In genomic region chr12:42238240-42239140, GRCh38 we compare ENCODE assay signal across 8 cellular contexts. TPM values are rescaled to one million over a fixed set of nuclear protein-coding genes. Genes with fewer than 3 reads are reported as not detected.
DNase-seq lines count a peak whose midpoint lies in the region; ATAC-seq, FAIRE-seq and TF ChIP-seq lines count a peak whose summit lies in the region.

Gene YAF2, minus strand, starts transcription at chr12:42238248. Its CDS starts 68 bp downstream, at chr12:42238180.

- peaks cover 22% of the 10 kb centered on the region for H3K4me1 Mint-ChIP-seq in T-helper 17 cell

- H3K4me3 ChIP-seq in psoas muscle = peak within 1 kb of the TSS; percentile 77
- peak within 1 kb of the TSS; percentile 100 for H3K4me3 ChIP-seq in urinary bladder (ENCODE audit: low read depth, low read length)

- peaks cover 2% of the 10 kb centered on the region for H3K36me3 Mint-ChIP-seq in T-helper 17 cell (ENCODE audit: low read depth)

- peak within 1 kb of the TSS; percentile 83 for H3K27ac Mint-ChIP-seq in T-helper 17 cell

- peak; percentile 82 for DNase-seq in GM12891 (ENCODE audit: insufficient read length, low spot score)
- peak; percentile 79 for DNase-seq in NCI-H1105 (lab: John Stamatoyannopoulos, UW)
- DNase-seq in T-helper 17 cell = peak; percentile 80 to 86 (median 84)
- peak in 55 of 56 donors; percentile 36 to 96 (median 80) for DNase-seq in amygdala (lab: John Stamatoyannopoulos, UW)
- DNase-seq in left ventricle myocardium superior = peak; percentile 95
- DNase-seq in psoas muscle = peak; percentile 93 to 96

- TF ChIP-seq CTCF in psoas muscle (IDR thresholded peaks at IDR 0.05) = no peak

- H3K27ac ChIP-seq in psoas muscle (peak within 1 kb of the TSS; percentile 96), urinary bladder (ENCODE audit: low read depth) (peak within 1 kb of the TSS; percentile 96)

- peak; percentile 97 for FAIRE-seq in GM12891 (lab: Jason Lieb, UNC)

- H3K4me1 ChIP-seq in psoas muscle (peaks cover 28% of the 10 kb centered on the region), urinary bladder (ENCODE audit: insufficient read depth) (peaks cover 5% of the 10 kb centered on the region)

- peak within 1 kb of the TSS; percentile 92 for H3K4me3 Mint-ChIP-seq in T-helper 17 cell

- no peaks in the 10 kb centered on the region for H3K9me3 ChIP-seq in T-helper 17 cell (ENCODE audit: control insufficient read depth, low read length, poor library complexity, severe bottlenecking)
- H3K9me3 ChIP-seq in psoas muscle = no peaks in the 10 kb centered on the region

- ATAC-seq in HG02623 (IDR thresholded peaks at IDR 0.05; ENCODE audit: unreplicated experiment) = peak; percentile 72
- ATAC-seq in T-helper 17 cell = peak; percentile 88
- peak; percentile 88 for ATAC-seq in left ventricle myocardium superior
- peak; percentile 86 to 92 (median 92) for ATAC-seq in psoas muscle

- H3K27me3 Mint-ChIP-seq in T-helper 17 cell = no peaks in the 10 kb centered on the region

- intact Hi-C loops in left ventricle myocardium superior (cut with micrococcal nuclease) = loop anchor here (5.0 to 10.0 kb wide), 2 partner anchors 94 kb away; partner anchors contain the start of gene GXYLT1
- intact Hi-C loops in psoas muscle (cut with DNase I) = loop anchor here (5.0 kb wide), 2 partner anchors 96 to 1599 kb away; partner anchors contain the start of genes GXYLT1 (in 2 of the 2) and TMEM117 (in 1 of the 2)

- peak; percentile 67; the same call in 1 of the 2 replicates for TF ChIP-seq POLR2A in GM12891 (IDR thresholded peaks at IDR 0.05; ENCODE audit: low read depth, low read length)

- no peaks in the 10 kb centered on the region for H3K27me3 ChIP-seq in psoas muscle (ENCODE audit: insufficient read depth in 3 of 3, low read length in 2 of 3)

- H3K36me3 ChIP-seq in psoas muscle (ENCODE audit: insufficient read depth in 1 of 2, low read depth in 1 of 2) (peaks cover 0 to 4% of the 10 kb centered on the region in 2 donors), urinary bladder (ENCODE audit: insufficient read depth) (no peaks in the 10 kb centered on the region)

- 2 to 9% (median 5%) methylated on average over 21 to 69 of the region's 69 CpGs for WGBS in psoas muscle, 3 donors
- WGBS in urinary bladder = 3% methylated on average over 69 of the region's 69 CpGs

TF ChIP-seq in GM12891, 5 proteins besides CTCF, POLR2A, EP300 and RAD21:
- TF ChIP-seq SPI1 (IDR thresholded peaks at IDR 0.05; ENCODE audit: low read depth, low read length) = no peak
- peak; percentile 59; the same call in 1 of the 2 replicates for TF ChIP-seq POLR2AphosphoS5 (IDR thresholded peaks at IDR 0.05; ENCODE audit: low read depth, low read length)
- peak; percentile 15; the same call in 1 of the 2 replicates for TF ChIP-seq TAF1 (IDR thresholded peaks at IDR 0.05; ENCODE audit: low read depth, low read length)

RNA-seq across cellular contexts. Expression of gene YAF2, which starts in this region (rescaled TPM):
- 13.6 TPM for polyA plus RNA-seq in GM12891 (2012; ENCODE audit: low read depth, missing spikeins)
- total RNA-seq in T-helper 17 cell = 10 to 100 TPM; 65.1 to 71.3 TPM
- total RNA-seq in left ventricle myocardium superior = 62.7 TPM
- 10 to 100 TPM; 50.9 to 99.2 (median 65.8) TPM for total RNA-seq in psoas muscle
- 10 to 100 TPM; 12.2 to 45.0 (median 19.2) TPM for polyA plus RNA-seq in psoas muscle
- 40.8 TPM for total RNA-seq in urinary bladder
- polyA plus RNA-seq in urinary bladder = 13.7 TPM

Comparison
In these comparisons a context has a peak if more than half of its experiments do, and no peak if none do; other contexts are left out.
1. Peak in every context shown above with its lines: DNase-seq, ATAC-seq, H3K4me3 ChIP-seq and H3K27ac ChIP-seq.